ENCODE assay signal across 18 cellular contexts in genomic region chr17:75799402-75799801, GRCh38. TPM values are rescaled to one million over a fixed set of nuclear protein-coding genes. Genes with fewer than 3 reads are reported as not detected.
DNase-seq lines count a peak whose midpoint lies in the region; ATAC-seq, FAIRE-seq and TF ChIP-seq lines count a peak whose summit lies in the region.
"Had no signal": no experiment of that assay in that cellular context is flagged by ENCODE, and none has a peak within 500 bp of the region (broad histone marks: within the 10 kb centered on the region; RNA-seq: fewer than 3 reads in every experiment).

No MANE protein-coding gene starts in this region.

- H3K9me3 ChIP-seq in neural progenitor cell (ENCODE audit: low read depth) = no peaks in the 10 kb centered on the region
- H3K9me3 ChIP-seq: Caco-2 had no signal

- H4K20me1 ChIP-seq in neural progenitor cell (ENCODE audit: low read depth) = peaks cover 57% of the 10 kb centered on the region

- POLR2A ChIA-PET in activated B cell treated with CpG ODN at 0.5 μM for 24 hours (lab: Charles Lee) = interaction anchor here (0.6 to 1.4 kb wide), 3 partner anchors 19 to 125 kb away, joined by 4 read pairs; a partner anchor contains a TSS

- H3K27ac ChIP-seq in neural progenitor cell = peak overlapping the region; percentile 13
- H3K27ac ChIP-seq: GM23248 had no signal

- H3F3A ChIP-seq in neural progenitor cell (ENCODE audit: low read depth) = peaks cover 9% of the 10 kb centered on the region

- no peak overlapping the region for H3K4me2 ChIP-seq in neural progenitor cell

- H3K9ac ChIP-seq in neural progenitor cell = no peak overlapping the region
- H3K9ac ChIP-seq: GM23248 had no signal

- H3K9me3 Mint-ChIP-seq in activated B cell treated with CpG ODN at 0.5 μM for 24 hours (no peaks in the 10 kb centered on the region), neural progenitor cell (no peaks in the 10 kb centered on the region)

- no peak overlapping the region for H2AFZ ChIP-seq in neural progenitor cell (replicated peaks)
- H2AFZ ChIP-seq: GM23248 had no signal

- H3K4me1 Mint-ChIP-seq in activated B cell treated with CpG ODN at 0.5 μM for 24 hours (peaks cover 11% of the 10 kb centered on the region), neural progenitor cell (no peaks in the 10 kb centered on the region)

- FAIRE-seq in GM12891 (lab: Jason Lieb, UNC) = no peak

- CTCF ChIA-PET in activated B cell treated with CpG ODN at 0.5 μM for 24 hours (lab: Charles Lee) = interaction anchor here (1.0 to 1.3 kb wide), 2 partner anchors 30 to 46 kb away, joined by 4 read pairs; no protein-coding TSS in a partner anchor

- TF ChIP-seq POLR2A in GM12891 (IDR thresholded peaks at IDR 0.05; ENCODE audit: low read depth, low read length) = no peak

- TF ChIP-seq CTCF in GM06990 (IDR thresholded peaks at IDR 0.05; ENCODE audit: insufficient read depth, low read length, poor library complexity, severe bottlenecking) (peak; percentile 7), activated B cell treated with CpG ODN at 0.5 μM for 24 hours (IDR thresholded peaks at IDR 0.05) (no peak), neural progenitor cell (IDR thresholded peaks at IDR 0.05) (no peak)

- H3K79me2 ChIP-seq in neural progenitor cell (ENCODE audit: low read depth) = peaks cover 84% of the 10 kb centered on the region

- peaks cover 4% of the 10 kb centered on the region for H3K36me3 ChIP-seq in GM06990 (ENCODE audit: control insufficient read depth, insufficient read depth, low read length)
- H3K36me3 ChIP-seq in neural progenitor cell = peaks cover 8% of the 10 kb centered on the region

- no peak for DNase-seq in GM06990 (ENCODE audit: extremely low read depth, insufficient read length)
- no peak for DNase-seq in GM12891 (ENCODE audit: insufficient read length, low spot score)
- peak; percentile 0 for DNase-seq in activated B cell treated with CpG ODN at 0.5 μM for 24 hours
- no peak for DNase-seq in neural progenitor cell (ENCODE audit: low spot score)
- DNase-seq in LoVo (ENCODE audit: low spot score) = no peak
- DNase-seq in kidney glomerular epithelial cell (lab: John Stamatoyannopoulos, UW) = no peak
- DNase-seq: Caco-2, EL, GM23248, HCEC 1CT, KG1, NCI-H1436 treated with DMSO at 0.1 percent for 48 hours, NCI-H2029 treated with DMSO at 0.1 percent for 48 hours, NCI-H510A, NCI-H774, SHP77 had no signal

- no peak overlapping the region for H3K4me3 Mint-ChIP-seq in activated B cell treated with CpG ODN at 0.5 μM for 24 hours
- no peak overlapping the region for H3K4me3 Mint-ChIP-seq in neural progenitor cell

- H3K27me3 ChIP-seq in GM06990 (replicated peaks; ENCODE audit: control insufficient read depth, insufficient read depth, low read length) (no peaks in the 10 kb centered on the region), neural progenitor cell (no peaks in the 10 kb centered on the region)

- H3K27me3 Mint-ChIP-seq in activated B cell treated with CpG ODN at 0.5 μM for 24 hours (no peaks in the 10 kb centered on the region), neural progenitor cell (ENCODE audit: insufficient read depth, low read depth) (no peaks in the 10 kb centered on the region)

- no peak overlapping the region for H3K27ac Mint-ChIP-seq in activated B cell treated with CpG ODN at 0.5 μM for 24 hours
- no peak overlapping the region for H3K27ac Mint-ChIP-seq in neural progenitor cell

- H3K4me3 ChIP-seq in GM06990 (replicated peaks; ENCODE audit: low read depth, low read length) = no peak overlapping the region
- H3K4me3 ChIP-seq in neural progenitor cell = no peak overlapping the region
- H3K4me3 ChIP-seq: GM23248 had no signal

- ATAC-seq in activated B cell treated with CpG ODN at 0.5 μM for 24 hours (ENCODE audit: low read depth) (no peak), HG03342 (IDR thresholded peaks at IDR 0.05; ENCODE audit: unreplicated experiment) (no peak)
- ATAC-seq: SK-N-SH treated with all-trans-retinoic acid at 6 μM for 48 hours had no signal

- no peaks in the 10 kb centered on the region for H3K4me1 ChIP-seq in neural progenitor cell
- H3K4me1 ChIP-seq: Caco-2 had no signal

- peaks cover 45% of the 10 kb centered on the region for H3K36me3 Mint-ChIP-seq in activated B cell treated with CpG ODN at 0.5 μM for 24 hours (ENCODE audit: low read depth)
- H3K36me3 Mint-ChIP-seq in neural progenitor cell = peaks cover 21% of the 10 kb centered on the region

- intact Hi-C loops in activated B cell treated with CpG ODN at 0.5 μM for 24 hours (cut with micrococcal nuclease) = no loop called here

TF ChIP-seq in GM12891, 5 proteins besides CTCF, POLR2A, EP300 and RAD21:
- TF ChIP-seq TAF1 (IDR thresholded peaks at IDR 0.05; ENCODE audit: low read depth, low read length) = no peak
- peak; percentile 71 for TF ChIP-seq SPI1 (IDR thresholded peaks at IDR 0.05; ENCODE audit: low read depth, low read length)
- no peak for TF ChIP-seq POLR2AphosphoS5 (IDR thresholded peaks at IDR 0.05; ENCODE audit: low read depth, low read length)

RNA-seq across cellular contexts. Expression of gene UNK, which starts 14.8 kb away (rescaled TPM):
- polyA plus RNA-seq in GM12891 (2012; ENCODE audit: low read depth, missing spikeins) = 20.3 TPM
- 52.3 and 61.2 TPM in 2 replicates for total RNA-seq in activated B cell treated with CpG ODN at 0.5 μM for 24 hours
- total RNA-seq in neural progenitor cell (ENCODE audit: low replicate concordance) = 38.5 and 43.0 TPM in 2 replicates

RNA-seq across cellular contexts. Expression of gene GALK1, which starts 34.4 kb away (rescaled TPM):
- polyA plus RNA-seq in GM12891 (2012; ENCODE audit: low read depth, missing spikeins) = 18.8 TPM
- 14.9 and 22.9 TPM in 2 replicates for total RNA-seq in activated B cell treated with CpG ODN at 0.5 μM for 24 hours
- total RNA-seq in neural progenitor cell (ENCODE audit: low replicate concordance) = 6.5 and 27.3 TPM in 2 replicates

RNA-seq across cellular contexts. Expression of gene UNC13D, which starts 44.8 kb away (rescaled TPM):
- polyA plus RNA-seq in GM12891 (2012; ENCODE audit: low read depth, missing spikeins) = 25.9 TPM
- total RNA-seq in activated B cell treated with CpG ODN at 0.5 μM for 24 hours = 90.4 and 102 TPM in 2 replicates
- total RNA-seq in neural progenitor cell (ENCODE audit: low replicate concordance) = 0.09 and 0.96 TPM in 2 replicates

RNA-seq across cellular contexts. Expression of gene WBP2, which starts 55.7 kb away (rescaled TPM):
- 60.5 TPM for polyA plus RNA-seq in GM12891 (2012; ENCODE audit: low read depth, missing spikeins)
- total RNA-seq in activated B cell treated with CpG ODN at 0.5 μM for 24 hours (66.0 and 68.7 TPM in 2 replicates), neural progenitor cell (ENCODE audit: low replicate concordance) (20.9 and 23.8 TPM in 2 replicates)

Comparison
In these comparisons a context has a peak if more than half of its experiments do, and no peak if none do; other contexts are left out.
1. RNA of gene UNC13D, which starts 44.8 kb away (total RNA-seq): 90.4 to 102 TPM in activated B cell treated with CpG ODN at 0.5 μM for 24 hours; 0.09 to 0.96 TPM in neural progenitor cell; every median in the first group is over 10 times any median in the second.